In the genomic region with DNA sequence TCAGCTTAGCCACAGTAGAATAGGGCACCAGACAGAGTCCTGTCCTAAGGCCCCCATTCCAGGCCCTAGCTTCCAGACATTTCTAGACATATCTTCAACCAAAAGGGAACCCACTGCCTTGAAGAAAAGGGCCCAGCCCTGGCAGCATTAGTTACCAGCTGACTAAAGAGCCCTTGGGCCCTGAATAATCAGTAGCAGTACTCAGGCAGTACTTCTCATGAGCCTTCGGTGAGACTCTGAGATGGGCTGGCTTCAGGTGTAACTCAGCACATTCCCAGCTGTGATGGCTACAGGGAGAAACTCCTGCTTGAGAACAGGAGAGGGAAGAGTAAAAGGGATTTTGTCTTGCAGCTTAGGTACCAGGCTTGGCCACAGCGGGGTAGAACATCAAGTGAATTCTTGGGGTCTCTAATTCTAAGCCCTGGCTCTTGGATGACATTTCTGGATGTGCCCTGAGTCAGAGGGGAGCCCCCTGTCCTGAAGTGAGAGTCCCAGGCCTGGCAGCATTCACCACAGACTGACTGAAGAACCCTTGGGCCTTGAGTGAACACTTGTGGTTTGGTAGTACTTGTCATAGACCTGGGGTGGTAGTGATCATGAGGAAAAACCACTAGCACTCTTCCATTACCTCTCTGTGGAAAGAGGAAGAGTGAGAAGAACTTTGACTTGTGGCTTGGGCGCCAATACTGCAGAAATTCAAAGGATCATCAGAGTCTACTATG, we compare ENCODE assay signal across 26 cellular contexts.
"Had no signal": no experiment of that assay in that cellular context is flagged by ENCODE, and none has a peak within 500 bp of the region (broad histone marks: within the 10 kb centered on the region; RNA-seq: fewer than 3 reads in every experiment).

No MANE protein-coding gene starts in this region.

- H3K9me3 Mint-ChIP-seq: activated CD4-positive, alpha-beta memory T cell treated with anti-CD3 and anti-CD28 coated beads for 36 hours; activated T-cell treated with anti-CD3 and anti-CD28 coated beads, Interleukin-2, amount 50 U/mL, for 4 hours had no signal

- H3K27ac Mint-ChIP-seq: activated CD4-positive, alpha-beta memory T cell treated with anti-CD3 and anti-CD28 coated beads for 36 hours; activated naive CD8-positive, alpha-beta T cell; brain; mesothelial cell of epicardium; naive thymus-derived CD4-positive, alpha-beta T cell had no signal

- DNase-seq: activated CD4-positive, alpha-beta memory T cell treated with anti-CD3 and anti-CD28 coated beads for 36 hours; activated CD4-positive, alpha-beta T cell treated with anti-CD3 and anti-CD28 coated beads for 48 hours; activated effector memory CD4-positive, alpha-beta T cell treated with Interleukin-2 at 50 U/mL for 16 hours; activated naive CD4-positive, alpha-beta T cell treated with Interleukin-2 at 50 U/mL for 16 hours; activated T-cell treated with anti-CD3 and anti-CD28 coated beads, Interleukin-2, amount 50 U/mL, for 4 hours; cerebellar nuclear complex; colonic mucosa; effector CD8-positive, alpha-beta T cell; esophagus squamous epithelium; naive thymus-derived CD4-positive, alpha-beta T cell; pancreas; retina; stimulated activated CD4-positive, alpha-beta T cell treated with anti-CD3 and anti-CD28 coated beads, Interleukin-12 subunit alpha, Interleukin-12 subunit beta, amount 100 ng/mL, for 4 hours; stimulated activated CD4-positive, alpha-beta T cell treated with anti-CD3 and anti-CD28 coated beads, Interleukin-4, amount 100 ng/mL, for 1 hour; testis; transverse colon had no signal

- H3K36me3 ChIP-seq: ascending aorta, colonic mucosa, esophagus squamous epithelium, pancreas, prostate gland, transverse colon had no signal

- H3K4me3 Mint-ChIP-seq: activated CD4-positive, alpha-beta memory T cell treated with anti-CD3 and anti-CD28 coated beads for 36 hours; activated naive CD8-positive, alpha-beta T cell; activated T-cell treated with anti-CD3 and anti-CD28 coated beads, Interleukin-2, amount 50 U/mL, for 4 hours; brain; mesothelial cell of epicardium; naive thymus-derived CD4-positive, alpha-beta T cell had no signal

- H3K4me3 ChIP-seq: ascending aorta, cardiac muscle cell, colonic mucosa, esophagus squamous epithelium, pancreas, prostate gland, skin epidermis, testis, transverse colon had no signal

- H3K27ac ChIP-seq: ascending aorta, cardiac muscle cell, colonic mucosa, epithelial cell of prostate, esophagus squamous epithelium, pancreas, prostate gland, skin epidermis, testis, transverse colon, VCaP had no signal

- H3K4me1 ChIP-seq: ascending aorta, colonic mucosa, esophagus squamous epithelium, pancreas, prostate gland, testis, transverse colon had no signal

- H3K9me3 ChIP-seq: ascending aorta, colonic mucosa, esophagus squamous epithelium, pancreas, prostate gland, testis, transverse colon had no signal

- H3K36me3 Mint-ChIP-seq: activated CD4-positive, alpha-beta memory T cell treated with anti-CD3 and anti-CD28 coated beads for 36 hours; brain had no signal

- H3K27me3 ChIP-seq: ascending aorta, cardiac muscle cell, colonic mucosa, esophagus squamous epithelium, pancreas, testis, transverse colon had no signal

- ATAC-seq: activated T-cell treated with anti-CD3 and anti-CD28 coated beads, Interleukin-2, amount 50 U/mL, for 4 hours; naive thymus-derived CD4-positive, alpha-beta T cell; pancreas; sciatic nerve had no signal

- H3K4me1 Mint-ChIP-seq: brain; naive thymus-derived CD4-positive, alpha-beta T cell had no signal
